9 cellular contexts compared by ENCODE assay signal in genomic region chr12:124745468-124745890, GRCh38.
A peak's percentile ranks its signal among the peaks of the same experiment; 100 is the strongest.
DNase-seq lines count a peak whose midpoint lies in the region; ATAC-seq and TF ChIP-seq lines count a peak whose summit lies in the region.
"Had no signal": no experiment of that assay in that cellular context is flagged by ENCODE, and none has a peak within 500 bp of the region (broad histone marks: within the 10 kb centered on the region; RNA-seq: fewer than 3 reads in every experiment).

No MANE protein-coding gene starts in this region.

- no peak for ATAC-seq in stimulated activated naive CD8-positive, alpha-beta T cell treated with anti-CD3 and anti-CD28 coated beads, Interleukin-15, Interleukin-2, amounts not matched to agents 100 U/mL and 50 U/mL, for 24 hours
- ATAC-seq in HG03565 (IDR thresholded peaks at IDR 0.05; ENCODE audit: unreplicated experiment) (no peak), HG03457 (IDR thresholded peaks at IDR 0.05; ENCODE audit: unreplicated experiment) (no peak)

- H3K27me3 Mint-ChIP-seq in stimulated activated naive CD8-positive, alpha-beta T cell treated with anti-CD3 and anti-CD28 coated beads, Interleukin-15, Interleukin-2, amounts not matched to agents 100 ng/mL and 50 ng/mL, for 24 hours: peaks cover 19% of the 10 kb centered on the region
- H3K27me3 Mint-ChIP-seq in endothelial cell (ENCODE audit: unreplicated experiment) (peaks cover 8% of the 10 kb centered on the region), neural progenitor cell (ENCODE audit: insufficient read depth, low read depth) (peaks cover 42% of the 10 kb centered on the region)

- H3K36me3 Mint-ChIP-seq in stimulated activated naive CD8-positive, alpha-beta T cell treated with anti-CD3 and anti-CD28 coated beads, Interleukin-15, Interleukin-2, amounts not matched to agents 100 ng/mL and 50 ng/mL, for 24 hours (ENCODE audit: low read depth): no peaks in the 10 kb centered on the region
- peaks cover 4% of the 10 kb centered on the region for H3K36me3 Mint-ChIP-seq in endothelial cell (ENCODE audit: low read depth, unreplicated experiment)
- no peaks in the 10 kb centered on the region for H3K36me3 Mint-ChIP-seq in neural progenitor cell

- no peak for DNase-seq in stimulated activated naive CD8-positive, alpha-beta T cell treated with anti-CD3 and anti-CD28 coated beads, Interleukin-15, Interleukin-2, amounts not matched to agents 100 U/mL and 50 U/mL, for 24 hours
- DNase-seq in endothelial cell (ENCODE audit: low spot score): no peak
- DNase-seq in neural progenitor cell (ENCODE audit: low spot score): no peak
- DNase-seq in stimulated activated CD4-positive, alpha-beta T cell treated with anti-CD3 and anti-CD28 coated beads, Interleukin-4, amount 100 ng/mL, for 1 hour: no peak
- DNase-seq in LoVo (ENCODE audit: low spot score): no peak
- DNase-seq: activated CD8-positive, alpha-beta memory T cell treated with anti-CD3 and anti-CD28 coated beads for 24 hours had no signal

- peak overlapping the region; percentile 15 for H3K4me3 Mint-ChIP-seq in stimulated activated naive CD8-positive, alpha-beta T cell treated with anti-CD3 and anti-CD28 coated beads, Interleukin-15, Interleukin-2, amounts not matched to agents 100 ng/mL and 50 ng/mL, for 24 hours
- no peak overlapping the region for H3K4me3 Mint-ChIP-seq in endothelial cell (ENCODE audit: unreplicated experiment)
- peak overlapping the region; percentile 46 for H3K4me3 Mint-ChIP-seq in neural progenitor cell

- no peak overlapping the region for H2AFZ ChIP-seq in neural progenitor cell (replicated peaks)

- no peaks in the 10 kb centered on the region for H3K9me3 ChIP-seq in neural progenitor cell (ENCODE audit: low read depth)

- H4K20me1 ChIP-seq in neural progenitor cell (ENCODE audit: low read depth): no peaks in the 10 kb centered on the region

- H3K27ac Mint-ChIP-seq in stimulated activated naive CD8-positive, alpha-beta T cell treated with anti-CD3 and anti-CD28 coated beads, Interleukin-15, Interleukin-2, amounts not matched to agents 100 ng/mL and 50 ng/mL, for 24 hours: peak overlapping the region; percentile 10
- H3K27ac Mint-ChIP-seq in endothelial cell (ENCODE audit: unreplicated experiment) (peak overlapping the region; percentile 65), neural progenitor cell (peak overlapping the region; percentile 24)

- no peak overlapping the region for H3K4me3 ChIP-seq in neural progenitor cell

- H3K36me3 ChIP-seq in neural progenitor cell: no peaks in the 10 kb centered on the region

- no peaks in the 10 kb centered on the region for H3K4me1 ChIP-seq in neural progenitor cell

- peaks cover 26% of the 10 kb centered on the region for H3K4me1 Mint-ChIP-seq in stimulated activated naive CD8-positive, alpha-beta T cell treated with anti-CD3 and anti-CD28 coated beads, Interleukin-15, Interleukin-2, amounts not matched to agents 100 ng/mL and 50 ng/mL, for 24 hours (ENCODE audit: low read depth)
- H3K4me1 Mint-ChIP-seq in endothelial cell (ENCODE audit: unreplicated experiment) (peaks cover 19% of the 10 kb centered on the region), neural progenitor cell (peaks cover 74% of the 10 kb centered on the region)

- no peak overlapping the region for H3K27ac ChIP-seq in neural progenitor cell

- no peak for TF ChIP-seq CTCF in endothelial cell (IDR thresholded peaks at IDR 0.05; ENCODE audit: unreplicated experiment)
- no peak for TF ChIP-seq CTCF in neural progenitor cell (IDR thresholded peaks at IDR 0.05)

- H3K4me2 ChIP-seq in neural progenitor cell: peak overlapping the region; percentile 45

- no peak overlapping the region for H3K9ac ChIP-seq in neural progenitor cell

- H3K9me3 Mint-ChIP-seq in stimulated activated naive CD8-positive, alpha-beta T cell treated with anti-CD3 and anti-CD28 coated beads, Interleukin-15, Interleukin-2, amounts not matched to agents 100 ng/mL and 50 ng/mL, for 24 hours: no peaks in the 10 kb centered on the region
- H3K9me3 Mint-ChIP-seq in endothelial cell (ENCODE audit: unreplicated experiment): no peaks in the 10 kb centered on the region
- H3K9me3 Mint-ChIP-seq in neural progenitor cell: peaks cover 4% of the 10 kb centered on the region

- H3F3A ChIP-seq in neural progenitor cell (ENCODE audit: low read depth): peaks cover 35% of the 10 kb centered on the region

- H3K27me3 ChIP-seq in neural progenitor cell: no peaks in the 10 kb centered on the region

- no peaks in the 10 kb centered on the region for H3K79me2 ChIP-seq in neural progenitor cell (ENCODE audit: low read depth)

Comparison
In these comparisons a context has a peak if more than half of its experiments do, and no peak if none do; other contexts are left out.
1. H3K27ac Mint-ChIP-seq: peak in every context shown above with its lines; median percentile 65 in endothelial cell; 24 in neural progenitor cell; 10 in stimulated activated naive CD8-positive, alpha-beta T cell treated with anti-CD3 and anti-CD28 coated beads, Interleukin-15, Interleukin-2, amounts not matched to agents 100 ng/mL and 50 ng/mL, for 24 hours.